In genomic region chr10:76779163-76779820, GRCh38 we compare ENCODE assay signal across 15 cellular contexts.
DNase-seq lines count a peak whose midpoint lies in the region; ATAC-seq and FAIRE-seq lines count a peak whose summit lies in the region.
"Had no signal": no experiment of that assay in that cellular context is flagged by ENCODE, and none has a peak within 500 bp of the region (broad histone marks: within the 10 kb centered on the region; RNA-seq: fewer than 3 reads in every experiment).

No MANE protein-coding gene starts in this region.

- H4K8ac ChIP-seq in mesendoderm (ENCODE audit: low read depth, low read length), result no peak overlapping the region

- H2AK5ac ChIP-seq in mesendoderm (ENCODE audit: low read length), result no peak overlapping the region

- H2BK5ac ChIP-seq in mesendoderm (ENCODE audit: low read length), result no peak overlapping the region

- WGBS in mesendoderm (ENCODE audit: extremely low coverage, insufficient coverage, low lambda C conversion rate), result no CpG with 5 or more reads among the region's 9 CpGs
- WGBS in small intestine, 3 donors, result 22 to 42% (median 35%) methylated on average over 9 of the region's 9 CpGs

- no peak overlapping the region for H3K9ac ChIP-seq in mesendoderm (ENCODE audit: low read length)

- no peak overlapping the region for H3K56ac ChIP-seq in mesendoderm (ENCODE audit: low read length)

- peaks cover 10% of the 10 kb centered on the region for H3K4me1 ChIP-seq in mesendoderm (ENCODE audit: control insufficient read depth, low read depth, low read length)
- H3K4me1 ChIP-seq in small intestine (ENCODE audit: control insufficient read depth in 2 of 2, insufficient read depth in 1 of 2, low read depth in 1 of 2, low read length in 1 of 2), result no peaks in the 10 kb centered on the region
- H3K4me1 ChIP-seq: BE2C had no signal

- H3K79me1 ChIP-seq in mesendoderm (ENCODE audit: low read length), result no peaks in the 10 kb centered on the region

- H3K27ac ChIP-seq in mesendoderm (ENCODE audit: low read depth, low read length) (no peak overlapping the region), small intestine (ENCODE audit: low read depth in 1 of 2, low read length in 1 of 2) (no peak overlapping the region)

- H3K18ac ChIP-seq in mesendoderm (ENCODE audit: low read length), result peak overlapping the region; percentile 75

- ATAC-seq in HG02973 (IDR thresholded peaks at IDR 0.05; ENCODE audit: unreplicated experiment) (no peak), HG02885 (IDR thresholded peaks at IDR 0.05; ENCODE audit: poor library complexity, unreplicated experiment) (no peak)
- ATAC-seq: naive thymus-derived CD4-positive, alpha-beta T cell; Right ventricle myocardium inferior had no signal

- H3K27me3 ChIP-seq in mesendoderm (ENCODE audit: insufficient read depth, low read length, poor library complexity) (no peaks in the 10 kb centered on the region), small intestine (ENCODE audit: control insufficient read depth in 2 of 2, insufficient read depth in 2 of 2, low read length in 2 of 2) (no peaks in the 10 kb centered on the region)
- H3K27me3 ChIP-seq: BE2C had no signal

- H3K9me3 ChIP-seq in small intestine (ENCODE audit: control insufficient read depth, low read depth), result no peaks in the 10 kb centered on the region
- H3K9me3 ChIP-seq: BE2C had no signal

- H2BK120ac ChIP-seq in mesendoderm (ENCODE audit: low read depth, low read length), result no peak overlapping the region

- H4K5ac ChIP-seq in mesendoderm (ENCODE audit: low read length), result no peak overlapping the region

- no peaks in the 10 kb centered on the region for H3K36me3 ChIP-seq in mesendoderm (ENCODE audit: control insufficient read depth, insufficient read depth, low read length)
- H3K36me3 ChIP-seq in small intestine (ENCODE audit: control insufficient read depth in 2 of 2, insufficient read depth in 2 of 2, low read length in 2 of 2), result no peaks in the 10 kb centered on the region
- H3K36me3 ChIP-seq: BE2C had no signal

- DNase-seq in A172 (ENCODE audit: low spot score) (peak; percentile 19), HT1080 (ENCODE audit: low read depth) (peak; percentile 30), cerebellar cortex (ENCODE audit: low spot score) (peak; percentile 3), mesendoderm (peak; percentile 63), small intestine (no peak), RPMI8226 (no peak)
- DNase-seq: activated CD4-positive, alpha-beta T cell treated with anti-CD3 and anti-CD28 coated beads, Interleukin-2, amount 10 ng/mL, durations not matched to agents 7 days and 5 days; BE2C; naive thymus-derived CD4-positive, alpha-beta T cell; NCI-H2029 had no signal

- H3K4me2 ChIP-seq in mesendoderm (ENCODE audit: low read length), result no peak overlapping the region

- H2BK15ac ChIP-seq in mesendoderm (replicated peaks; ENCODE audit: low read depth), result no peak overlapping the region

- no peak overlapping the region for H3K4ac ChIP-seq in mesendoderm (ENCODE audit: low read depth, low read length)

- H3K4me3 ChIP-seq in mesendoderm (ENCODE audit: low read length) (no peak overlapping the region), small intestine (ENCODE audit: low read depth in 1 of 2, low read length in 2 of 2) (no peak overlapping the region)

- H3K79me2 ChIP-seq in mesendoderm (ENCODE audit: control insufficient read depth, insufficient read depth, low read length), result no peaks in the 10 kb centered on the region

- H3K23ac ChIP-seq in mesendoderm (ENCODE audit: low read length), result no peak overlapping the region

- FAIRE-seq in small intestine (lab: Jason Lieb, UNC), result no peak
- FAIRE-seq: frontal cortex, GM12891 had no signal

Comparison
In these comparisons a context has a peak if more than half of its experiments do, and no peak if none do; other contexts are left out.
1. DNase-seq: peak in A172 (single experiment), HT1080 (single experiment), cerebellar cortex (single experiment) and mesendoderm (single experiment); none in small intestine (single experiment) and RPMI8226 (single experiment).